In genomic region chr18:51227660-51228059, GRCh38 we compare ENCODE assay signal across 1 cellular context.
TF ChIP-seq lines count a peak whose summit lies in the region.

No MANE protein-coding gene starts in this region.

TF ChIP-seq in WTC11, 78 proteins besides CTCF, POLR2A, EP300 and RAD21 (continued from another document):
- TF ChIP-seq STAT6 (CRISPR knock-in tag; conservative IDR thresholded peaks at IDR 0.05; ENCODE audit: low read depth) (no peak), JUN (CRISPR knock-in tag; IDR thresholded peaks at IDR 0.05) (no peak), ZNF263 (CRISPR knock-in tag; IDR thresholded peaks at IDR 0.05; ENCODE audit: low read depth) (no peak), NFE2L1 (CRISPR knock-in tag; IDR thresholded peaks at IDR 0.05) (no peak), SP1 (CRISPR knock-in tag; conservative IDR thresholded peaks at IDR 0.05) (no peak), ATF1 (CRISPR knock-in tag; IDR thresholded peaks at IDR 0.05) (no peak), ZNF423 (CRISPR knock-in tag; IDR thresholded peaks at IDR 0.05) (no peak), SMAD3 (CRISPR knock-in tag; IDR thresholded peaks at IDR 0.05; ENCODE audit: borderline replicate concordance) (no peak), ZNF138 (CRISPR knock-in tag; conservative IDR thresholded peaks at IDR 0.05) (no peak)
TF ChIP-seq in WTC11: peak in this region for 0.
